8 cellular contexts compared by ENCODE assay signal in genomic region chr1:66925944-66926343, GRCh38. TPM values are rescaled to one million over a fixed set of nuclear protein-coding genes. Genes with fewer than 3 reads are reported as not detected.
A peak's percentile ranks its signal among the peaks of the same experiment; 100 is the strongest.
DNase-seq lines count a peak whose midpoint lies in the region; ATAC-seq and TF ChIP-seq lines count a peak whose summit lies in the region.

No MANE protein-coding gene starts in this region.

- H3K9me3 ChIP-seq in PC-9 (ENCODE audit: insufficient read depth, low read depth) (no peaks in the 10 kb centered on the region), neural cell (ENCODE audit: low read length) (no peaks in the 10 kb centered on the region)

- POLR2A ChIA-PET in PC-9 (lab: Charles Lee; ENCODE audit: unreplicated experiment) = no interaction called here

- no peak for DNase-seq in T-helper 2 cell treated with Interferon-gamma antibody and Interleukin-4, amounts not matched to agents 5 μg/mL and 100 μg/mL, for 36 hours (ENCODE audit: low spot score)
- DNase-seq in T-helper 2 cell (no peak), PC-9 (no peak), COR-L47 (lab: John Stamatoyannopoulos, UW) (no peak), occipital lobe (lab: John Stamatoyannopoulos, UW) (no peak)
- no peak for DNase-seq in effector memory CD8-positive, alpha-beta T cell

- no peaks in the 10 kb centered on the region; the same call in 1 of the 2 replicates for H4K20me1 ChIP-seq in PC-9 (ENCODE audit: insufficient read depth)
- no peaks in the 10 kb centered on the region for H4K20me1 ChIP-seq in neural cell (ENCODE audit: insufficient read depth)

- peaks cover 40% of the 10 kb centered on the region for H3K4me1 ChIP-seq in PC-9 (replicated peaks; ENCODE audit: insufficient read depth)

- ATAC-seq in effector memory CD8-positive, alpha-beta T cell (replicated peaks) = no peak
- no peak for ATAC-seq in HG03521 (IDR thresholded peaks at IDR 0.05; ENCODE audit: unreplicated experiment)

- 0 out of 2 replicates have a peak, but pooled peaks cover 5% of the 10 kb centered on the region for H3K36me3 ChIP-seq in PC-9 (ENCODE audit: low read depth)
- H3K36me3 ChIP-seq in neural cell (ENCODE audit: insufficient read depth, low read length) = no peaks in the 10 kb centered on the region

- peak overlapping the region; percentile 87 for H3K9ac ChIP-seq in neural cell (ENCODE audit: low read length)

- no peaks in the 10 kb centered on the region for H3K27me3 Mint-ChIP-seq in T-helper 2 cell treated with Interferon-gamma antibody and Interleukin-4, amounts not matched to agents 5 μg/mL and 100 μg/mL, for 36 hours (ENCODE audit: low read depth)
- H3K27me3 Mint-ChIP-seq in effector memory CD8-positive, alpha-beta T cell = no peaks in the 10 kb centered on the region

- H3F3A ChIP-seq in PC-9 (ENCODE audit: insufficient read depth, low read depth) = peaks cover 22% of the 10 kb centered on the region
- no peaks in the 10 kb centered on the region for H3F3A ChIP-seq in neural cell (ENCODE audit: insufficient read depth, low read length, poor library complexity, severe bottlenecking)

- H3K4me3 Mint-ChIP-seq in T-helper 2 cell treated with Interferon-gamma antibody and Interleukin-4, amounts not matched to agents 5 μg/mL and 100 μg/mL, for 36 hours = peak overlapping the region; percentile 94
- H3K4me3 Mint-ChIP-seq in effector memory CD8-positive, alpha-beta T cell = peak overlapping the region; percentile 97 to 98

- TF ChIP-seq CTCF in PC-9 (conservative IDR thresholded peaks at IDR 0.05) (no peak), neural cell (IDR thresholded peaks at IDR 0.05; ENCODE audit: poor library complexity, severe bottlenecking) (no peak)

- H3K4me1 Mint-ChIP-seq in T-helper 2 cell treated with Interferon-gamma antibody and Interleukin-4, amounts not matched to agents 5 μg/mL and 100 μg/mL, for 36 hours (ENCODE audit: low read depth) = peaks cover 42% of the 10 kb centered on the region
- peaks cover 24 to 40% of the 10 kb centered on the region in 2 donors for H3K4me1 Mint-ChIP-seq in effector memory CD8-positive, alpha-beta T cell (ENCODE audit: low read depth in 2 of 2)

- peaks cover 72% of the 10 kb centered on the region for H3K79me2 ChIP-seq in PC-9 (ENCODE audit: low read depth)
- peaks cover 28% of the 10 kb centered on the region for H3K79me2 ChIP-seq in neural cell (replicated peaks; ENCODE audit: insufficient read depth, low read length)

- TSS peak; percentile 26 for BruUV-seq in PC-9 (replicated peaks; lab: Mats Ljungman, UMichigan)

- H3K27ac ChIP-seq in PC-9 = peak overlapping the region; percentile 50
- H3K27ac ChIP-seq in neural cell (ENCODE audit: low read length) = peak overlapping the region; percentile 90

- H3K9me3 Mint-ChIP-seq in T-helper 2 cell treated with Interferon-gamma antibody and Interleukin-4, amounts not matched to agents 5 μg/mL and 100 μg/mL, for 36 hours = no peaks in the 10 kb centered on the region
- no peaks in the 10 kb centered on the region for H3K9me3 Mint-ChIP-seq in effector memory CD8-positive, alpha-beta T cell

- H3K9me2 ChIP-seq in PC-9 (ENCODE audit: insufficient read depth) (no peaks in the 10 kb centered on the region), neural cell (ENCODE audit: insufficient read depth, low read length) (no peaks in the 10 kb centered on the region)

- H3K36me3 Mint-ChIP-seq in T-helper 2 cell treated with Interferon-gamma antibody and Interleukin-4, amounts not matched to agents 5 μg/mL and 100 μg/mL, for 36 hours (ENCODE audit: low read depth) = peaks cover 3% of the 10 kb centered on the region
- H3K36me3 Mint-ChIP-seq in effector memory CD8-positive, alpha-beta T cell (ENCODE audit: insufficient read depth) = peaks cover 34% of the 10 kb centered on the region

- intact Hi-C loops in PC-9 (cut with micrococcal nuclease; ENCODE audit: unreplicated experiment) = loop anchor here (2.0 kb wide), 1 partner anchor 127 kb away; no protein-coding TSS in a partner anchor

- peak overlapping the region; percentile 72 for H3K4me3 ChIP-seq in PC-9
- H3K4me3 ChIP-seq in neural cell (ENCODE audit: low read length) = peak overlapping the region; percentile 75

- TF ChIP-seq EP300 in neural cell (conservative IDR thresholded peaks at IDR 0.05; ENCODE audit: poor library complexity, severe bottlenecking) = no peak

- peak overlapping the region; percentile 92 for H3K27ac Mint-ChIP-seq in T-helper 2 cell treated with Interferon-gamma antibody and Interleukin-4, amounts not matched to agents 5 μg/mL and 100 μg/mL, for 36 hours
- peak overlapping the region; percentile 98 to 99 for H3K27ac Mint-ChIP-seq in effector memory CD8-positive, alpha-beta T cell

- H3K4me2 ChIP-seq in PC-9 (peak overlapping the region; percentile 95), neural cell (ENCODE audit: low read length) (peak overlapping the region; percentile 63)

- H3K27me3 ChIP-seq in PC-9 (ENCODE audit: insufficient read depth, low read depth) = no peaks in the 10 kb centered on the region
- no peaks in the 10 kb centered on the region for H3K27me3 ChIP-seq in neural cell (ENCODE audit: insufficient read depth, low read depth, low read length)

- TF ChIP-seq RAD21 in neural cell (conservative IDR thresholded peaks at IDR 0.05) = no peak

- peak overlapping the region; percentile 73 for H2AFZ ChIP-seq in PC-9
- peak overlapping the region; percentile 1 for H2AFZ ChIP-seq in neural cell (ENCODE audit: low read depth, low read length)

- CTCF ChIA-PET in PC-9 (lab: Charles Lee) = no interaction called here

TF ChIP-seq in neural cell, 6 proteins besides CTCF, POLR2A, EP300 and RAD21:
- no peak for TF ChIP-seq REST (IDR thresholded peaks at IDR 0.05; ENCODE audit: borderline replicate concordance)
- TF ChIP-seq TAF1 (IDR thresholded peaks at IDR 0.05; ENCODE audit: low read depth) = no peak
- TF ChIP-seq MXI1 (conservative IDR thresholded peaks at IDR 0.05; ENCODE audit: poor library complexity, severe bottlenecking) = no peak
- TF ChIP-seq POLR2AphosphoS5 (IDR thresholded peaks at IDR 0.05) = peak; percentile 8
- TF ChIP-seq SMC3 (conservative IDR thresholded peaks at IDR 0.05; ENCODE audit: poor library complexity) = no peak

RNA-seq across cellular contexts. Expression of gene MIER1, which starts 1.2 kb away (rescaled TPM):
- total RNA-seq in PC-9 (2021) = 26.5 and 30.4 TPM in 2 replicates
- 13.1 and 16.1 TPM in 2 replicates for polyA plus RNA-seq in neural cell
- 34.8 and 44.9 TPM in 2 replicates for polyA minus RNA-seq in neural cell
- 53.0 TPM for total RNA-seq in occipital lobe

RNA-seq across cellular contexts. Expression of gene DNAI4, which starts 1.3 kb away (rescaled TPM):
- total RNA-seq in PC-9 (2021) (8.2 and 12.6 TPM in 2 replicates), occipital lobe (34.9 TPM)
- 4.5 and 8.4 TPM in 2 replicates for polyA plus RNA-seq in neural cell
- polyA minus RNA-seq in neural cell = 19.5 and 23.0 TPM in 2 replicates
